15 cellular contexts compared by ENCODE assay signal in genomic region chr5:141422742-141423291, GRCh38.
"Had no signal": no experiment of that assay in that cellular context is flagged by ENCODE, and none has a peak within 500 bp of the region (broad histone marks: within the 10 kb centered on the region; RNA-seq: fewer than 3 reads in every experiment).

No MANE protein-coding gene starts in this region.

- H3K36me3 ChIP-seq: pancreas, uterus had no signal

- H3K27me3 ChIP-seq: pancreas, tibial artery, uterus had no signal

- DNase-seq: activated CD8-positive, alpha-beta memory T cell treated with anti-CD3 and anti-CD28 coated beads for 24 hours; activated CD8-positive, alpha-beta memory T cell treated with anti-CD3 and anti-CD28 coated beads, Interleukin-2, amount 50 U/mL, for 48 hours; activated effector memory CD4-positive, alpha-beta T cell treated with anti-CD3 and anti-CD28 coated beads, Interleukin-2, amount 50 U/mL, for 16 hours; activated naive CD4-positive, alpha-beta T cell treated with anti-CD3 and anti-CD28 coated beads, Interleukin-2, amount 50 U/mL, for 16 hours; activated T-cell treated with anti-CD3 and anti-CD28 coated beads, Interleukin-2, amount 50 U/mL, for 72 hours; dermis blood vessel endothelial cell; effector memory CD4-positive, alpha-beta T cell; foreskin keratinocyte; mammary epithelial cell; pancreas; spleen; stimulated activated naive B cell treated with anti-CD40 and anti-IgM and Interleukin-4, amounts not matched to agents 10 μg/mL and 1 μg/mL and 100 μg/mL, for 72 hours; substantia nigra; tibial artery; uterus had no signal

- H3K27ac Mint-ChIP-seq: activated T-cell treated with anti-CD3 and anti-CD28 coated beads, Interleukin-2, amount 50 U/mL, for 72 hours; stimulated activated naive B cell treated with anti-CD40 and anti-IgM and Interleukin-4, amounts not matched to agents 10 μg/mL and 1 μg/mL and 100 μg/mL, for 72 hours had no signal

- H3K4me1 ChIP-seq: pancreas, tibial artery, uterus had no signal

- H3K27ac ChIP-seq: foreskin keratinocyte, pancreas, spleen, tibial artery, uterus had no signal

- H3K4me3 ChIP-seq: pancreas, spleen, tibial artery, uterus had no signal
